Comparison of ENCODE assay signal across 25 cellular contexts in genomic region chr15:99616773-99617342, GRCh38. TPM values are rescaled to one million over a fixed set of nuclear protein-coding genes. Genes with fewer than 3 reads are reported as not detected.
DNase-seq lines count a peak whose midpoint lies in the region; ATAC-seq and TF ChIP-seq lines count a peak whose summit lies in the region.
"Had no signal": no experiment of that assay in that cellular context is flagged by ENCODE, and none has a peak within 500 bp of the region (broad histone marks: within the 10 kb centered on the region; RNA-seq: fewer than 3 reads in every experiment).

No MANE protein-coding gene starts in this region.

- TF ChIP-seq CTCF in parathyroid adenoma (IDR thresholded peaks at IDR 0.05): no peak
- no peak for TF ChIP-seq CTCF in RWPE1 (conservative IDR thresholded peaks at IDR 0.05; ENCODE audit: low read depth)
- no peak for TF ChIP-seq CTCF in lower lobe of right lung (IDR thresholded peaks at IDR 0.05)
- no peak for TF ChIP-seq CTCF in CD14-positive monocyte (IDR thresholded peaks at IDR 0.05)

- POLR2A ChIA-PET in RWPE1 (lab: Yijun Ruan, JAX; ENCODE audit: low non-redundant PET): no interaction called here

- 84 to 93% (median 90%) methylated on average over 3 of the region's 3 CpGs for WGBS in adipose tissue, 3 donors

- no peaks in the 10 kb centered on the region for H3K27me3 ChIP-seq in parathyroid adenoma (ENCODE audit: control insufficient read depth, insufficient read depth, low read length)
- H3K27me3 ChIP-seq in lower lobe of right lung (ENCODE audit: low read depth): no peaks in the 10 kb centered on the region
- H3K27me3 ChIP-seq: ascending aorta, MG63 had no signal

- H3K9me3 ChIP-seq in parathyroid adenoma (ENCODE audit: control insufficient read depth, low read length) (no peaks in the 10 kb centered on the region), lower lobe of right lung (no peaks in the 10 kb centered on the region)
- H3K9me3 ChIP-seq: ascending aorta, MG63 had no signal

- peaks cover 5% of the 10 kb centered on the region for H3K4me1 ChIP-seq in parathyroid adenoma
- H3K4me1 ChIP-seq in lower lobe of right lung: peaks cover 62% of the 10 kb centered on the region

- CTCF ChIA-PET in RWPE1 (lab: Yijun Ruan, JAX): interaction anchor here (0.6 kb wide), 2 partner anchors 277 to 537 kb away, joined by 4 read pairs; no protein-coding TSS in a partner anchor

- no peak overlapping the region for H3K9ac ChIP-seq in parathyroid adenoma

- ATAC-seq in lower lobe of right lung: no peak
- ATAC-seq: activated CD8-positive, alpha-beta memory T cell treated with anti-CD3 and anti-CD28 coated beads, Interleukin-2, amount 10 ng/mL, durations not matched to agents 7 days and 5 days; esophagus mucosa; left cardiac atrium had no signal

- peak overlapping the region; percentile 31 for H3K4me2 ChIP-seq in parathyroid adenoma (ENCODE audit: low read length)

- H3K36me3 ChIP-seq in parathyroid adenoma (ENCODE audit: control insufficient read depth, insufficient read depth, low read length): no peaks in the 10 kb centered on the region
- no peaks in the 10 kb centered on the region for H3K36me3 ChIP-seq in lower lobe of right lung
- H3K36me3 ChIP-seq: ascending aorta, WERI-Rb-1 had no signal

- H3K27ac ChIP-seq in adipose tissue (ENCODE audit: low read depth, low read length) (peak overlapping the region; percentile 22), parathyroid adenoma (no peak overlapping the region), RWPE1 (no peak overlapping the region), lower lobe of right lung (no peak overlapping the region)
- H3K27ac ChIP-seq: ascending aorta, WERI-Rb-1 had no signal

- H3K27ac Mint-ChIP-seq in activated naive CD4-positive, alpha-beta T cell treated with anti-CD3 and anti-CD28 coated beads, Interleukin-2, amount 50 U/mL, for 24 hours: peak overlapping the region; percentile 42
- peak overlapping the region; percentile 5 to 76 (median 37) for H3K27ac Mint-ChIP-seq in IgD-negative memory B cell
- peak overlapping the region in 2 of 7 donors; percentile 41 to 54 for H3K27ac Mint-ChIP-seq in CD14-positive monocyte
- H3K27ac Mint-ChIP-seq: activated CD8-positive, alpha-beta memory T cell treated with anti-CD3 and anti-CD28 coated beads, Interleukin-2, amount 10 ng/mL, durations not matched to agents 7 days and 5 days; stimulated activated naive CD8-positive, alpha-beta T cell treated with anti-CD3 and anti-CD28 coated beads, Interleukin-15, Interleukin-2, amounts not matched to agents 100 ng/mL and 50 ng/mL, for 24 hours had no signal

- peaks cover 4% of the 10 kb centered on the region for H3K36me3 Mint-ChIP-seq in activated naive CD4-positive, alpha-beta T cell treated with anti-CD3 and anti-CD28 coated beads, Interleukin-2, amount 50 U/mL, for 24 hours
- H3K36me3 Mint-ChIP-seq in IgD-negative memory B cell (peaks cover 3% of the 10 kb centered on the region), CD14-positive monocyte (peaks cover 9 to 15% of the 10 kb centered on the region in 2 donors)

- DNase-seq in activated naive CD4-positive, alpha-beta T cell (lab: John Stamatoyannopoulos, UW): no peak
- no peak for DNase-seq in RWPE1 (ENCODE audit: low spot score)
- no peak for DNase-seq in lower lobe of right lung
- DNase-seq in CD14-positive monocyte (ENCODE audit: low spot score): no peak
- DNase-seq: activated CD8-positive, alpha-beta memory T cell treated with anti-CD3 and anti-CD28 coated beads, Interleukin-2, amount 10 ng/mL, durations not matched to agents 7 days and 5 days; activated effector memory CD4-positive, alpha-beta T cell treated with Interleukin-2 at 50 U/mL for 16 hours; DMS53; GOT3; left cardiac atrium; MG63; NCI-H2171 treated with DMSO at 0.1 percent for 48 hours; NCI-H69; SHP77; trophoblast cell; WERI-Rb-1 had no signal

- H3K9me3 Mint-ChIP-seq in activated naive CD4-positive, alpha-beta T cell treated with anti-CD3 and anti-CD28 coated beads, Interleukin-2, amount 50 U/mL, for 24 hours: no peaks in the 10 kb centered on the region
- H3K9me3 Mint-ChIP-seq in IgD-negative memory B cell: no peaks in the 10 kb centered on the region
- no peaks in the 10 kb centered on the region for H3K9me3 Mint-ChIP-seq in CD14-positive monocyte
- H3K9me3 Mint-ChIP-seq: neural crest cell; stimulated activated naive CD8-positive, alpha-beta T cell treated with anti-CD3 and anti-CD28 coated beads, Interleukin-15, Interleukin-2, amounts not matched to agents 100 ng/mL and 50 ng/mL, for 24 hours had no signal

- intact Hi-C loops in lower lobe of right lung (cut with DNase I): no loop called here
- intact Hi-C loops in CD14-positive monocyte (cut with micrococcal nuclease): loop anchor here in 1 of 2 donors (10.0 kb wide), 1 partner anchor 112 kb away; no protein-coding TSS in a partner anchor

- H3K79me2 ChIP-seq in parathyroid adenoma: peaks cover 12% of the 10 kb centered on the region

- H3K4me3 Mint-ChIP-seq in activated naive CD4-positive, alpha-beta T cell treated with anti-CD3 and anti-CD28 coated beads, Interleukin-2, amount 50 U/mL, for 24 hours: peak overlapping the region; percentile 8
- no peak overlapping the region for H3K4me3 Mint-ChIP-seq in IgD-negative memory B cell
- H3K4me3 Mint-ChIP-seq in CD14-positive monocyte: no peak overlapping the region
- H3K4me3 Mint-ChIP-seq: activated CD8-positive, alpha-beta memory T cell treated with anti-CD3 and anti-CD28 coated beads, Interleukin-2, amount 10 ng/mL, durations not matched to agents 7 days and 5 days; mesothelial cell of epicardium; neural crest cell; stimulated activated naive CD8-positive, alpha-beta T cell treated with anti-CD3 and anti-CD28 coated beads, Interleukin-15, Interleukin-2, amounts not matched to agents 100 ng/mL and 50 ng/mL, for 24 hours had no signal

- peaks cover 76% of the 10 kb centered on the region for H3K4me1 Mint-ChIP-seq in activated naive CD4-positive, alpha-beta T cell treated with anti-CD3 and anti-CD28 coated beads, Interleukin-2, amount 50 U/mL, for 24 hours
- H3K4me1 Mint-ChIP-seq in IgD-negative memory B cell (peaks cover 56 to 64% (median 61%) of the 10 kb centered on the region in 3 donors), CD14-positive monocyte (peaks cover 67% of the 10 kb centered on the region)

- H3K4me3 ChIP-seq in parathyroid adenoma (ENCODE audit: low read depth, low read length) (no peak overlapping the region), lower lobe of right lung (no peak overlapping the region)
- H3K4me3 ChIP-seq: ascending aorta, MG63, skin epidermis had no signal

- no peaks in the 10 kb centered on the region for H3K27me3 Mint-ChIP-seq in activated naive CD4-positive, alpha-beta T cell treated with anti-CD3 and anti-CD28 coated beads, Interleukin-2, amount 50 U/mL, for 24 hours
- H3K27me3 Mint-ChIP-seq in IgD-negative memory B cell: no peaks in the 10 kb centered on the region
- no peaks in the 10 kb centered on the region for H3K27me3 Mint-ChIP-seq in CD14-positive monocyte (ENCODE audit: low read depth in 3 of 3)
- H3K27me3 Mint-ChIP-seq: activated CD8-positive, alpha-beta memory T cell treated with anti-CD3 and anti-CD28 coated beads, Interleukin-2, amount 10 ng/mL, durations not matched to agents 7 days and 5 days; stimulated activated naive CD8-positive, alpha-beta T cell treated with anti-CD3 and anti-CD28 coated beads, Interleukin-15, Interleukin-2, amounts not matched to agents 100 ng/mL and 50 ng/mL, for 24 hours had no signal

- no peak overlapping the region for H2AFZ ChIP-seq in parathyroid adenoma

RNA-seq across cellular contexts. Expression of gene MEF2A, which starts 51.1 kb away (rescaled TPM):
- polyA plus RNA-seq in IgD-negative memory B cell (53.9 TPM), adipose tissue (10 to 100 TPM in 2 of 3 donors, 1 to 10 TPM in 1; 7.0 to 23.0 (median 22.0) TPM), CD14-positive monocyte (10 to 100 TPM; 20.3 to 33.5 TPM)
- 80.1 TPM for total RNA-seq in lower lobe of right lung
